Comparison of ENCODE assay signal across 9 cellular contexts in the genomic region with DNA sequence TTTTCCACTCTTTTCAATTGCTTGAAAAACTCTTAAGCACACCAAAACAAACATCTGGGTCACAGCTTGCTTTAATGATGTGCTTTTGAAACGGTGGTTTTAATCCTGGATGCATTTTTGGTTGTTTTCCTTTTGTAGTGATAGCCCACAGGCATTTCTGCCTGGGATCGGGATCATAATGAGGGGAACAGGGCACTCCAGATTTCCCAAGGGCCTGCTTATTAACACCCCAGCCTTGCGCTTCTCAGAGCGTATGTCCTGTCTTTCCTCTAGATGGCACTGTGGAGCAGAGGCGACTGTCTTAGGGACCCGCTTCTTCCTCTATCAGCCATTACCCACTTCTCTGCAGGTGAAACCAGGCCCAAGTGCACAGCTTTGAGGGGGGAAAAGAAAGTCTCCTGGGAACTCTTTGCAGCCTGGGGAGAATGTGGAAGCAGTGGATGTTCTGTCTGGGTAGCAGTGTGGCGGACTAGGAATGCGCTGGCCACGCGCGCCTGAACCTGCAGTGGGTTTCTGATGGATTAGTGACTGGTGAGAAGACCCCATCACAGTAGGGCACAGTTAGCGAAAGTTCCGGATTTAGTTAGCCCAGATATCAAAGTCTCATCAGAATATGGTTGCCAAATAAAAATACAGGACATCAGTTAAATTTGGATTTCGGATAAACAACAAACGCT.
A peak's percentile ranks its signal among the peaks of the same experiment; 100 is the strongest.
DNase-seq lines count a peak whose midpoint lies in the region; ATAC-seq, FAIRE-seq and TF ChIP-seq lines count a peak whose summit lies in the region.
"Had no signal": no experiment of that assay in that cellular context is flagged by ENCODE, and none has a peak within 500 bp of the region (broad histone marks: within the 10 kb centered on the region; RNA-seq: fewer than 3 reads in every experiment).

No MANE protein-coding gene starts in this region.

- no peaks in the 10 kb centered on the region for H3K27me3 ChIP-seq in astrocyte (ENCODE audit: insufficient read depth, low read length)

- ATAC-seq in HG02642 (IDR thresholded peaks at IDR 0.05; ENCODE audit: poor library complexity, unreplicated experiment) = peak; percentile 81

- H3K4me3 ChIP-seq in astrocyte (ENCODE audit: insufficient read depth, low read depth, low read length) = no peak overlapping the region
- H3K4me3 ChIP-seq: skin epidermis had no signal

- H4K20me1 ChIP-seq in astrocyte (ENCODE audit: insufficient read depth, low read length) = no peaks in the 10 kb centered on the region

- no peak for FAIRE-seq in astrocyte (lab: Jason Lieb, UNC)

- no peaks in the 10 kb centered on the region for H3K79me2 ChIP-seq in astrocyte (ENCODE audit: insufficient read depth, low read length)

- no peak overlapping the region for H3K27ac ChIP-seq in astrocyte (ENCODE audit: low read depth, low read length)

- H3K9me3 ChIP-seq in astrocyte (ENCODE audit: insufficient read depth, low read depth, low read length) = no peaks in the 10 kb centered on the region

- H3K4me1 Mint-ChIP-seq in astrocyte (ENCODE audit: low read depth, unreplicated experiment) = peaks cover 10% of the 10 kb centered on the region

- H3K36me3 ChIP-seq in astrocyte (ENCODE audit: insufficient read depth, low read length) = no peaks in the 10 kb centered on the region

- no peak overlapping the region for H3K4me2 ChIP-seq in astrocyte (ENCODE audit: low read length)

- H3K9ac ChIP-seq in astrocyte (ENCODE audit: low read length) = no peak overlapping the region

- no peak overlapping the region for H2AFZ ChIP-seq in astrocyte (ENCODE audit: low read depth, low read length)

- H3K36me3 Mint-ChIP-seq in astrocyte (ENCODE audit: low read depth, unreplicated experiment) = peaks cover 2% of the 10 kb centered on the region

- DNase-seq in NK-92 treated with Interleukin-12 subunit alpha and Interleukin-12 subunit beta, amount 100 ng/mL, for 24 hours (lab: John Stamatoyannopoulos, UW) = peak; percentile 11
- DNase-seq in NK-92 (lab: John Stamatoyannopoulos, UW; ENCODE audit: unreplicated experiment) (no peak), NCI-H1092 (lab: John Stamatoyannopoulos, UW) (peak; percentile 50), T-helper 2 cell (peak in 4 of 5 experiments; percentile 15 to 80 (median 38)), astrocyte (ENCODE audit: low read depth) (peak; percentile 47), iPS DF 4.7 (ENCODE audit: extremely low read depth, low spot score) (peak; percentile 71)
- DNase-seq in stimulated activated CD4-positive, alpha-beta T cell treated with anti-CD3 and anti-CD28 coated beads, Interleukin-15, amount 100 ng/mL, for 24 hours = peak; percentile 76

- peaks cover 14% of the 10 kb centered on the region for H3K4me1 ChIP-seq in astrocyte (ENCODE audit: insufficient read depth, low read length)

- H3K27me3 Mint-ChIP-seq in astrocyte (ENCODE audit: low read depth, unreplicated experiment) = peaks cover 2% of the 10 kb centered on the region

- peak; percentile 77 for TF ChIP-seq CTCF in astrocyte (IDR thresholded peaks at IDR 0.05; ENCODE audit: insufficient read depth, low read depth, low read length)

- no peak overlapping the region for H3K27ac Mint-ChIP-seq in astrocyte (ENCODE audit: unreplicated experiment)

- peaks cover 2% of the 10 kb centered on the region for H3K9me3 Mint-ChIP-seq in astrocyte (ENCODE audit: unreplicated experiment)

- H3K4me3 Mint-ChIP-seq in astrocyte (ENCODE audit: unreplicated experiment) = no peak overlapping the region
